ENCODE assay signal across 22 cellular contexts in genomic region chr11:24575392-24575791, GRCh38.
DNase-seq lines count a peak whose midpoint lies in the region; ATAC-seq, FAIRE-seq and TF ChIP-seq lines count a peak whose summit lies in the region.
"Had no signal": no experiment of that assay in that cellular context is flagged by ENCODE, and none has a peak within 500 bp of the region (broad histone marks: within the 10 kb centered on the region; RNA-seq: fewer than 3 reads in every experiment).

No MANE protein-coding gene starts in this region.

- no peaks in the 10 kb centered on the region for H3K9me3 Mint-ChIP-seq in endothelial cell (ENCODE audit: unreplicated experiment)
- H3K9me3 Mint-ChIP-seq: naive B cell had no signal

- CTCF ChIA-PET in endothelial cell of umbilical vein (lab: Charles Lee), result interaction anchor here (1.0 kb wide), 3 partner anchors 9 to 34 kb away, joined by 3 to 5 read pairs (median 4); no protein-coding TSS in a partner anchor

- H3K4me3 ChIP-seq in RWPE2 (ENCODE audit: severe bottlenecking) (no peak overlapping the region), endothelial cell of umbilical vein (replicated peaks in 1 of 3; ENCODE audit: insufficient read depth in 1 of 3, low read depth in 1 of 3, low read length in 3 of 3) (peak overlapping the region in 1 of 3 experiments; percentile 18), BE2C (ENCODE audit: low read depth, low read length) (no peak overlapping the region)
- H3K4me3 ChIP-seq: lung, suprapubic skin had no signal

- no TSS peak for BruUV-seq in endothelial cell of umbilical vein (replicated peaks; lab: Mats Ljungman, UMichigan)

- no peaks in the 10 kb centered on the region for H3K79me2 ChIP-seq in endothelial cell of umbilical vein (ENCODE audit: control insufficient read depth, insufficient read depth, low read length)

- H3K36me3 ChIP-seq in RWPE2 (ENCODE audit: low read depth) (no peaks in the 10 kb centered on the region), endothelial cell of umbilical vein (ENCODE audit: control insufficient read depth in 2 of 2, extremely low read depth in 1 of 2, insufficient read depth in 2 of 2, low read length in 2 of 2) (no peaks in the 10 kb centered on the region), BE2C (no peaks in the 10 kb centered on the region)
- H3K36me3 ChIP-seq: suprapubic skin had no signal

- dilution Hi-C loops in endothelial cell of umbilical vein (cut with MboI; ENCODE audit: extremely low pct_ligation_motif_present, low sequenced_read_pairs), result no loop called here

- peak; percentile 80 for ATAC-seq in RWPE2 (ENCODE audit: low read depth)
- ATAC-seq in GM18517 (IDR thresholded peaks at IDR 0.05; ENCODE audit: unreplicated experiment), result no peak

- H3K27me3 ChIP-seq in RWPE2 (ENCODE audit: insufficient read depth, poor library complexity, severe bottlenecking) (no peaks in the 10 kb centered on the region), endothelial cell of umbilical vein (ENCODE audit: control insufficient read depth in 2 of 2, insufficient read depth in 2 of 2, low read length in 2 of 2) (no peaks in the 10 kb centered on the region), BE2C (no peaks in the 10 kb centered on the region)
- H3K27me3 ChIP-seq: suprapubic skin had no signal

- H3K36me3 Mint-ChIP-seq in endothelial cell (ENCODE audit: low read depth, unreplicated experiment), result no peaks in the 10 kb centered on the region
- H3K36me3 Mint-ChIP-seq: activated naive CD8-positive, alpha-beta T cell treated with anti-CD3 and anti-CD28 coated beads, Interleukin-2, amount 10 ng/mL, durations not matched to agents 7 days and 5 days; naive B cell had no signal

- H3K4me2 ChIP-seq in endothelial cell of umbilical vein (ENCODE audit: insufficient read depth, low read length), result peak overlapping the region; percentile 79

- H3K27ac Mint-ChIP-seq in endothelial cell (ENCODE audit: unreplicated experiment), result no peak overlapping the region
- H3K27ac Mint-ChIP-seq: activated naive CD8-positive, alpha-beta T cell treated with anti-CD3 and anti-CD28 coated beads, Interleukin-2, amount 10 ng/mL, durations not matched to agents 7 days and 5 days; activated T-cell treated with anti-CD3 and anti-CD28 coated beads, Interleukin-2, amount 50 U/mL, for 24 hours had no signal

- H3K4me3 Mint-ChIP-seq in endothelial cell (ENCODE audit: unreplicated experiment), result no peak overlapping the region
- H3K4me3 Mint-ChIP-seq: activated naive CD8-positive, alpha-beta T cell treated with anti-CD3 and anti-CD28 coated beads, Interleukin-2, amount 10 ng/mL, durations not matched to agents 7 days and 5 days; activated T-cell treated with anti-CD3 and anti-CD28 coated beads, Interleukin-2, amount 50 U/mL, for 24 hours; naive B cell had no signal

- peaks cover 12% of the 10 kb centered on the region for H3K4me1 ChIP-seq in RWPE2 (ENCODE audit: insufficient read depth, poor library complexity, severe bottlenecking)
- H3K4me1 ChIP-seq in endothelial cell of umbilical vein (ENCODE audit: control insufficient read depth, extremely low read depth, insufficient read depth, low read length), result peaks cover 13% of the 10 kb centered on the region
- no peaks in the 10 kb centered on the region for H3K4me1 ChIP-seq in BE2C
- H3K4me1 ChIP-seq: suprapubic skin had no signal

- H3K4me1 Mint-ChIP-seq in endothelial cell (ENCODE audit: unreplicated experiment), result no peaks in the 10 kb centered on the region
- H3K4me1 Mint-ChIP-seq: activated naive CD8-positive, alpha-beta T cell treated with anti-CD3 and anti-CD28 coated beads, Interleukin-2, amount 10 ng/mL, durations not matched to agents 7 days and 5 days; naive B cell had no signal

- peak overlapping the region; percentile 16 for H3K27ac ChIP-seq in RWPE2 (ENCODE audit: poor library complexity, severe bottlenecking)
- peak overlapping the region; percentile 76 for H3K27ac ChIP-seq in endothelial cell of umbilical vein (ENCODE audit: insufficient read depth, low read depth, low read length)
- H3K27ac ChIP-seq: suprapubic skin had no signal

- TF ChIP-seq CTCF in RWPE2 (IDR thresholded peaks at IDR 0.05; ENCODE audit: poor library complexity, severe bottlenecking) (no peak), endothelial cell of umbilical vein (IDR thresholded peaks at IDR 0.05; ENCODE audit: extremely low read depth in 1 of 2, insufficient read depth in 1 of 2, low read depth in 1 of 2, low read length in 2 of 2) (no peak), BE2C (IDR thresholded peaks at IDR 0.05; ENCODE audit: low read depth, low read length) (no peak), endothelial cell (IDR thresholded peaks at IDR 0.05; ENCODE audit: unreplicated experiment) (no peak)

- no peaks in the 10 kb centered on the region for H4K20me1 ChIP-seq in endothelial cell of umbilical vein (replicated peaks; ENCODE audit: control insufficient read depth, extremely low read depth, insufficient read depth, low read length)

- intact Hi-C loops in endothelial cell of umbilical vein (cut with micrococcal nuclease), result loop anchor here (5.0 kb wide), 1 partner anchor 1652 kb away; no protein-coding TSS in a partner anchor

- POLR2A ChIA-PET in endothelial cell of umbilical vein (lab: Charles Lee), result no interaction called here

- DNase-seq in ELR (ENCODE audit: low read depth), result peak; percentile 80
- no peak for DNase-seq in RWPE2 (ENCODE audit: low spot score)
- DNase-seq in endothelial cell of umbilical vein (ENCODE audit: low read depth, low spot score), result peak; percentile 88
- peak; percentile 6 for DNase-seq in myocyte (ENCODE audit: low read depth)
- no peak for DNase-seq in BE2C
- no peak for DNase-seq in NCI-H1694 treated with DMSO at 0.1 percent for 48 hours (lab: John Stamatoyannopoulos, UW)
- DNase-seq in endothelial cell (ENCODE audit: low spot score), result no peak
- DNase-seq: activated naive CD8-positive, alpha-beta T cell treated with anti-CD3 and anti-CD28 coated beads, Interleukin-2, amount 10 ng/mL, durations not matched to agents 7 days and 5 days; activated T-cell treated with anti-CD3 and anti-CD28 coated beads, Interleukin-2, amount 50 U/mL, for 24 hours; glutamatergic neuron; Karpas-422; naive B cell; NCI-H1105 treated with DMSO at 0.1 percent for 48 hours; NCI-H2171; NCI-H82; posterior cingulate gyrus; small intestine; stimulated activated CD4-positive, alpha-beta T cell treated with anti-CD3 and anti-CD28 coated beads, Interleukin-4, amount 100 ng/mL, for 4 hours; stimulated activated CD8-positive, alpha-beta memory T cell treated with anti-CD3 and anti-CD28 coated beads, Interleukin-4, amount 100 ng/mL, for 48 hours had no signal

- no peaks in the 10 kb centered on the region for H3K9me1 ChIP-seq in endothelial cell of umbilical vein (replicated peaks; ENCODE audit: control insufficient read depth, extremely low read depth, insufficient read depth, low read length)

- H3K9ac ChIP-seq in endothelial cell of umbilical vein (replicated peaks; ENCODE audit: extremely low read depth, insufficient read depth, low read length), result peak overlapping the region; percentile 60

- H3K9me3 ChIP-seq in RWPE2 (ENCODE audit: severe bottlenecking), result no peaks in the 10 kb centered on the region
- H3K9me3 ChIP-seq in endothelial cell of umbilical vein (replicated peaks; ENCODE audit: control insufficient read depth, insufficient read depth, low read length), result no peaks in the 10 kb centered on the region
- H3K9me3 ChIP-seq in BE2C, result no peaks in the 10 kb centered on the region
- H3K9me3 ChIP-seq: suprapubic skin had no signal

- H2AFZ ChIP-seq in endothelial cell of umbilical vein (ENCODE audit: low read depth, low read length), result no peak overlapping the region

- no peaks in the 10 kb centered on the region for H3K27me3 Mint-ChIP-seq in endothelial cell (ENCODE audit: unreplicated experiment)
- H3K27me3 Mint-ChIP-seq: activated naive CD8-positive, alpha-beta T cell treated with anti-CD3 and anti-CD28 coated beads, Interleukin-2, amount 10 ng/mL, durations not matched to agents 7 days and 5 days; activated T-cell treated with anti-CD3 and anti-CD28 coated beads, Interleukin-2, amount 50 U/mL, for 24 hours; naive B cell had no signal

- no peak for TF ChIP-seq POLR2A in endothelial cell of umbilical vein (IDR thresholded peaks at IDR 0.05; ENCODE audit: low read depth, low read length)

- FAIRE-seq in endothelial cell of umbilical vein (lab: Jason Lieb, UNC), result peak; percentile 72
- FAIRE-seq: small intestine had no signal

TF ChIP-seq in endothelial cell of umbilical vein, 7 proteins besides CTCF, POLR2A, EP300 and RAD21:
- peak; percentile 67 for TF ChIP-seq GATA2 (IDR thresholded peaks at IDR 0.05; ENCODE audit: insufficient read depth, insufficient read length, low read depth, low read length)
- TF ChIP-seq FOS (IDR thresholded peaks at IDR 0.05; ENCODE audit: borderline replicate concordance, insufficient read depth, low read length), result peak; percentile 94
- no peak for TF ChIP-seq MAX (IDR thresholded peaks at IDR 0.05; ENCODE audit: insufficient read depth, insufficient read length)
- no peak for TF ChIP-seq EZH2 (IDR thresholded peaks at IDR 0.05; ENCODE audit: borderline replicate concordance, low read depth, low read length, severe bottlenecking)
- TF ChIP-seq MYC (IDR thresholded peaks at IDR 0.05; ENCODE audit: low read depth, low read length), result no peak
- TF ChIP-seq POLR2AphosphoS5 (IDR thresholded peaks at IDR 0.05; ENCODE audit: insufficient read depth, low read depth, low read length), result no peak
- TF ChIP-seq JUN (IDR thresholded peaks at IDR 0.05; ENCODE audit: borderline replicate concordance, insufficient read depth, insufficient read length, low read depth), result peak; percentile 91

Comparison
In these comparisons a context has a peak if more than half of its experiments do, and no peak if none do; other contexts are left out.
1. DNase-seq: peak in ELR (single experiment), endothelial cell of umbilical vein (single experiment) and myocyte (single experiment); none in RWPE2 (single experiment), BE2C (single experiment), NCI-H1694 treated with DMSO at 0.1 percent for 48 hours (single experiment) and endothelial cell (single experiment).